Comparison of ENCODE assay signal across 10 cellular contexts in the genomic region with DNA sequence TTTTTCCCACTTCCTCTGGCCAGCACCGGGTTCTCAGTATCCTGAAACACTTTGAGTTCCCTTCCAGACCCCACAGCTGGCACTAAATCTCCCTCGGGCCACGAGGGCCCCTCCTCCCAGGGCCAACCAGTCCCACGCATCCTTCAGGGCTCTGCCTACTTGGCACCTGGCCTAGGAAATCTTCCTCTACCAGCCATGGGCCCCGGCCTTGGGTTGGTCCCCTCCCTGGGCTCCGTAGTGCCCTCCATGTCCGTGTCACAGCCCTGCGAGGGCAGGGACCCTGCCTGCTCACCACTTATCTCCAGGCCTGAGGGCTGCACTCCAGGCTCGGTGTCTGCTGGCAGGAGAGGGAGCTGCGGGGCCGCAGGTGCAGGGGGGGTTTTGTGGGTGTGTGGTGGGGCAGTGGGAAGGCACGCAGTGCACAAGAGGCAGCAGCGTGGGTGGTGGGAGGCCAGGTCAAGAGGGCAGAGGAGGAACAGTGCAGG. TPM values are rescaled to one million over a fixed set of nuclear protein-coding genes. Genes with fewer than 3 reads are reported as not detected.
DNase-seq lines count a peak whose midpoint lies in the region; ATAC-seq and TF ChIP-seq lines count a peak whose summit lies in the region.
"Had no signal": no experiment of that assay in that cellular context is flagged by ENCODE, and none has a peak within 500 bp of the region (broad histone marks: within the 10 kb centered on the region; RNA-seq: fewer than 3 reads in every experiment).

No MANE protein-coding gene starts in this region.

- DNase-seq in CD14-positive monocyte (ENCODE audit: low spot score) (peak; percentile 44), NCI-H2029 treated with DMSO at 0.1 percent for 48 hours (lab: John Stamatoyannopoulos, UW) (peak; percentile 49), NCI-H748 (lab: John Stamatoyannopoulos, UW; ENCODE audit: unreplicated experiment) (no peak), SK-N-DZ (ENCODE audit: low spot score) (no peak), neural progenitor cell (ENCODE audit: low spot score) (no peak)
- DNase-seq in effector memory CD4-positive, alpha-beta T cell: no peak
- DNase-seq: NCI-H510A treated with DMSO at 0.1 percent for 48 hours had no signal

- H3K27me3 ChIP-seq in effector memory CD4-positive, alpha-beta T cell (replicated peaks; ENCODE audit: control insufficient read depth, insufficient read depth, low read length, poor library complexity, severe bottlenecking): no peaks in the 10 kb centered on the region
- no peaks in the 10 kb centered on the region for H3K27me3 ChIP-seq in parathyroid adenoma (ENCODE audit: control insufficient read depth, insufficient read depth, low read length)
- no peaks in the 10 kb centered on the region for H3K27me3 ChIP-seq in neural progenitor cell

- peaks cover 27% of the 10 kb centered on the region for H3K36me3 ChIP-seq in effector memory CD4-positive, alpha-beta T cell (ENCODE audit: control insufficient read depth, insufficient read depth, low read length)
- H3K36me3 ChIP-seq in parathyroid adenoma (ENCODE audit: control insufficient read depth, insufficient read depth, low read length) (no peaks in the 10 kb centered on the region), neural progenitor cell (no peaks in the 10 kb centered on the region)

- H3K4me3 ChIP-seq in effector memory CD4-positive, alpha-beta T cell (ENCODE audit: insufficient read depth, low read depth, low read length, poor library complexity, severe bottlenecking): no peak overlapping the region
- H3K4me3 ChIP-seq in parathyroid adenoma (ENCODE audit: low read depth, low read length) (no peak overlapping the region), neural progenitor cell (no peak overlapping the region)

- peaks cover 49% of the 10 kb centered on the region for H3K4me1 Mint-ChIP-seq in CD14-positive monocyte
- H3K4me1 Mint-ChIP-seq in neural progenitor cell: peaks cover 36% of the 10 kb centered on the region

- H4K20me1 ChIP-seq in neural progenitor cell (ENCODE audit: low read depth): peaks cover 8% of the 10 kb centered on the region

- no peak for ATAC-seq in HG02571 (IDR thresholded peaks at IDR 0.05; ENCODE audit: unreplicated experiment)
- ATAC-seq: esophagus mucosa had no signal

- no peak overlapping the region for H3K4me2 ChIP-seq in parathyroid adenoma (ENCODE audit: low read length)
- no peak overlapping the region for H3K4me2 ChIP-seq in neural progenitor cell

- H3K79me2 ChIP-seq in parathyroid adenoma (no peaks in the 10 kb centered on the region), neural progenitor cell (ENCODE audit: low read depth) (peaks cover 3% of the 10 kb centered on the region)

- H3K9me3 Mint-ChIP-seq in CD14-positive monocyte: peaks cover 0 to 1% (median 0%) of the 10 kb centered on the region in 7 donors
- H3K9me3 Mint-ChIP-seq in neural progenitor cell: no peaks in the 10 kb centered on the region

- H3K4me1 ChIP-seq in effector memory CD4-positive, alpha-beta T cell (ENCODE audit: control insufficient read depth, insufficient read depth, low read length, poor library complexity, severe bottlenecking): peaks cover 35% of the 10 kb centered on the region
- peaks cover 11% of the 10 kb centered on the region for H3K4me1 ChIP-seq in parathyroid adenoma
- H3K4me1 ChIP-seq in neural progenitor cell: peaks cover 8% of the 10 kb centered on the region

- H2AFZ ChIP-seq in parathyroid adenoma (no peak overlapping the region), neural progenitor cell (replicated peaks) (no peak overlapping the region)

- no peak for TF ChIP-seq CTCF in CD14-positive monocyte (IDR thresholded peaks at IDR 0.05)
- TF ChIP-seq CTCF in parathyroid adenoma (IDR thresholded peaks at IDR 0.05): no peak
- TF ChIP-seq CTCF in neural progenitor cell (IDR thresholded peaks at IDR 0.05): no peak

- peaks cover 53 to 67% of the 10 kb centered on the region in 2 donors for H3K36me3 Mint-ChIP-seq in CD14-positive monocyte
- H3K36me3 Mint-ChIP-seq in neural progenitor cell: peaks cover 17% of the 10 kb centered on the region

- intact Hi-C loops in CD14-positive monocyte (cut with micrococcal nuclease): no loop called here

- peak overlapping the region in 1 of 2 donors; percentile 9 for H3K4me3 Mint-ChIP-seq in CD14-positive monocyte
- H3K4me3 Mint-ChIP-seq in neural progenitor cell: no peak overlapping the region

- no peaks in the 10 kb centered on the region for H3K9me3 ChIP-seq in effector memory CD4-positive, alpha-beta T cell (ENCODE audit: control insufficient read depth, low read length)
- H3K9me3 ChIP-seq in parathyroid adenoma (ENCODE audit: control insufficient read depth, low read length): no peaks in the 10 kb centered on the region
- no peaks in the 10 kb centered on the region for H3K9me3 ChIP-seq in neural progenitor cell (ENCODE audit: low read depth)

- H3K9ac ChIP-seq in parathyroid adenoma (no peak overlapping the region), neural progenitor cell (no peak overlapping the region)

- H3K27ac Mint-ChIP-seq in CD14-positive monocyte (peak overlapping the region in 2 of 7 donors; percentile 33 to 46), neural progenitor cell (no peak overlapping the region)

- peak overlapping the region; percentile 18 for H3K27ac ChIP-seq in effector memory CD4-positive, alpha-beta T cell (ENCODE audit: insufficient read depth, low read length, poor library complexity, severe bottlenecking)
- peak overlapping the region; percentile 60 for H3K27ac ChIP-seq in parathyroid adenoma
- no peak overlapping the region for H3K27ac ChIP-seq in neural progenitor cell

- H3K27me3 Mint-ChIP-seq in CD14-positive monocyte (ENCODE audit: low read depth in 3 of 3): peaks cover 0 to 2% (median 0%) of the 10 kb centered on the region in 3 donors
- peaks cover 2% of the 10 kb centered on the region for H3K27me3 Mint-ChIP-seq in neural progenitor cell (ENCODE audit: insufficient read depth, low read depth)

- peaks cover 3% of the 10 kb centered on the region for H3F3A ChIP-seq in neural progenitor cell (ENCODE audit: low read depth)

RNA-seq across cellular contexts. Expression of a gene that starts 48.8 kb away (rescaled TPM):
- not detected for polyA plus RNA-seq in CD14-positive monocyte
- 0.14 TPM in 1 of 2 replicates, not detected in the other for polyA plus RNA-seq in SK-N-DZ (2014; cell fraction: cytosol; rRNA removed)
- polyA plus RNA-seq in SK-N-DZ (2014; cell fraction: nucleus; rRNA removed): not detected in 2 replicates
- total RNA-seq in neural progenitor cell (ENCODE audit: low replicate concordance): 0.13 and 0.28 TPM in 2 replicates

RNA-seq across cellular contexts. Expression of a gene that starts 49.3 kb away (rescaled TPM):
- 10 to 100 TPM; 35.3 to 42.3 TPM for polyA plus RNA-seq in CD14-positive monocyte
- polyA plus RNA-seq in SK-N-DZ (2014; cell fraction: cytosol; rRNA removed): 36.8 and 43.4 TPM in 2 replicates
- 54.2 and 54.6 TPM in 2 replicates for polyA plus RNA-seq in SK-N-DZ (2014; cell fraction: nucleus; rRNA removed)
- 53.3 and 64.5 TPM in 2 replicates for total RNA-seq in neural progenitor cell (ENCODE audit: low replicate concordance)

Comparison
In these comparisons a context has a peak if more than half of its experiments do, and no peak if none do; other contexts are left out.
1. DNase-seq: peak in CD14-positive monocyte (single experiment) and NCI-H2029 treated with DMSO at 0.1 percent for 48 hours (single experiment); none in effector memory CD4-positive, alpha-beta T cell (0 of 3), NCI-H748 (single experiment), SK-N-DZ (single experiment) and neural progenitor cell (single experiment).